ENCODE assay signal across 1 cellular context in genomic region chr1:11934295-11935039, GRCh38.
TF ChIP-seq lines count a peak whose summit lies in the region.

Gene PLOD1 (plus strand): TSS chr1:11934717. CDS start chr1:11934780, 63 bp downstream.

TF ChIP-seq in K562, 482 proteins besides CTCF, POLR2A, EP300 and RAD21 (continued from another document and continues in another):
- TF ChIP-seq ZNF518B (CRISPR knock-in tag; IDR thresholded peaks at IDR 0.05) (no peak), GMEB1 (CRISPR knock-in tag; IDR thresholded peaks at IDR 0.05) (no peak), ADNP (tag; IDR thresholded peaks at IDR 0.05) (no peak), DACH1 (IDR thresholded peaks at IDR 0.05; ENCODE audit: partially characterized antibody) (no peak), TFAP4 (CRISPR knock-in tag; IDR thresholded peaks at IDR 0.05; ENCODE audit: borderline replicate concordance) (peak; percentile 51; the same call in 1 of the 2 replicates), ZBTB9 (CRISPR knock-in tag; IDR thresholded peaks at IDR 0.05) (peak; percentile 28; the same call in 1 of the 2 replicates), HNRNPLL (IDR thresholded peaks at IDR 0.05; ENCODE audit: low read depth, low read length, poor library complexity, severe bottlenecking) (peak; percentile 82), CBFA2T2 (conservative IDR thresholded peaks at IDR 0.05) (no peak), ATF1 (CRISPR knock-in tag; IDR thresholded peaks at IDR 0.05) (no peak), ATF1 (tag; IDR thresholded peaks at IDR 0.05) (peak; percentile 58), GTF2B (IDR thresholded peaks at IDR 0.05; ENCODE audit: extremely low read depth, insufficient read length) (no peak), PML (IDR thresholded peaks at IDR 0.05; ENCODE audit: low read length) (peak; percentile 58; the same call in 1 of the 2 replicates), CHD2 (IDR thresholded peaks at IDR 0.05; ENCODE audit: low read depth, low read length) (0 out of 2 replicates have a peak, but pooled peaks have one; percentile 8), FOXJ3 (CRISPR knock-in tag; IDR thresholded peaks at IDR 0.05) (no peak), BRCA1 (IDR thresholded peaks at IDR 0.05) (no peak), BRCA1 (CRISPR knock-in tag; IDR thresholded peaks at IDR 0.05) (no peak), ZC3H11A (IDR thresholded peaks at IDR 0.05; ENCODE audit: low read depth, low read length) (no peak), ATF4 (CRISPR knock-in tag; IDR thresholded peaks at IDR 0.05) (0 out of 2 replicates have a peak, but pooled peaks have one; percentile 47), ZNF695 (CRISPR knock-in tag; IDR thresholded peaks at IDR 0.05) (0 out of 2 replicates have a peak, but pooled peaks have one; percentile 14), ATF6 (CRISPR knock-in tag; IDR thresholded peaks at IDR 0.05) (0 out of 2 replicates have a peak, but pooled peaks have one; percentile 59), HDGF (IDR thresholded peaks at IDR 0.05) (no peak; the same call in 1 of the 2 replicates), CCAR2 (IDR thresholded peaks at IDR 0.05; ENCODE audit: low read depth, low read length) (0 out of 2 replicates have a peak, but pooled peaks have one; percentile 16), FOS (IDR thresholded peaks at IDR 0.05; ENCODE audit: extremely low read depth, insufficient read length) (no peak), MAFG (tag; conservative IDR thresholded peaks at IDR 0.05) (no peak), TBL1XR1 (IDR thresholded peaks at IDR 0.05; ENCODE audit: low read length in 2 of 2) (no peak), ZNF431 (CRISPR knock-in tag; IDR thresholded peaks at IDR 0.05) (no peak), POLR2AphosphoS5 (IDR thresholded peaks at IDR 0.05; ENCODE audit: control insufficient read depth, insufficient read depth, low read depth, low read length) (peak; percentile 70), VEZF1 (CRISPR knock-in tag; IDR thresholded peaks at IDR 0.05) (peak; percentile 96), SAP30 (IDR thresholded peaks at IDR 0.05; ENCODE audit: borderline replicate concordance, insufficient read depth, low read depth, low read length, poor library complexity, severe bottlenecking) (peak; percentile 76), BCOR (IDR thresholded peaks at IDR 0.05) (no peak), BMI1 (IDR thresholded peaks at IDR 0.05; ENCODE audit: low read length) (no peak), RUNX1 (IDR thresholded peaks at IDR 0.05; ENCODE audit: low read depth) (no peak), ZBTB8A (IDR thresholded peaks at IDR 0.05; ENCODE audit: partially characterized antibody) (no peak)
- TF ChIP-seq, protein P1, sequence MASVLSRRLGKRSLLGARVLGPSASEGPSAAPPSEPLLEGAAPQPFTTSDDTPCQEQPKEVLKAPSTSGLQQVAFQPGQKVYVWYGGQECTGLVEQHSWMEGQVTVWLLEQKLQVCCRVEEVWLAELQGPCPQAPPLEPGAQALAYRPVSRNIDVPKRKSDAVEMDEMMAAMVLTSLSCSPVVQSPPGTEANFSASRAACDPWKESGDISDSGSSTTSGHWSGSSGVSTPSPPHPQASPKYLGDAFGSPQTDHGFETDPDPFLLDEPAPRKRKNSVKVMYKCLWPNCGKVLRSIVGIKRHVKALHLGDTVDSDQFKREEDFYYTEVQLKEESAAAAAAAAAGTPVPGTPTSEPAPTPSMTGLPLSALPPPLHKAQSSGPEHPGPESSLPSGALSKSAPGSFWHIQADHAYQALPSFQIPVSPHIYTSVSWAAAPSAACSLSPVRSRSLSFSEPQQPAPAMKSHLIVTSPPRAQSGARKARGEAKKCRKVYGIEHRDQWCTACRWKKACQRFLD (CRISPR knock-in tag; IDR thresholded peaks at IDR 0.05) = peak; percentile 86
- TF ChIP-seq, protein P2, sequence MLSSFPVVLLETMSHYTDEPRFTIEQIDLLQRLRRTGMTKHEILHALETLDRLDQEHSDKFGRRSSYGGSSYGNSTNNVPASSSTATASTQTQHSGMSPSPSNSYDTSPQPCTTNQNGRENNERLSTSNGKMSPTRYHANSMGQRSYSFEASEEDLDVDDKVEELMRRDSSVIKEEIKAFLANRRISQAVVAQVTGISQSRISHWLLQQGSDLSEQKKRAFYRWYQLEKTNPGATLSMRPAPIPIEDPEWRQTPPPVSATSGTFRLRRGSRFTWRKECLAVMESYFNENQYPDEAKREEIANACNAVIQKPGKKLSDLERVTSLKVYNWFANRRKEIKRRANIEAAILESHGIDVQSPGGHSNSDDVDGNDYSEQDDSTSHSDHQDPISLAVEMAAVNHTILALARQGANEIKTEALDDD (IDR thresholded peaks at IDR 0.05) = no peak
- TF ChIP-seq, protein P3, sequence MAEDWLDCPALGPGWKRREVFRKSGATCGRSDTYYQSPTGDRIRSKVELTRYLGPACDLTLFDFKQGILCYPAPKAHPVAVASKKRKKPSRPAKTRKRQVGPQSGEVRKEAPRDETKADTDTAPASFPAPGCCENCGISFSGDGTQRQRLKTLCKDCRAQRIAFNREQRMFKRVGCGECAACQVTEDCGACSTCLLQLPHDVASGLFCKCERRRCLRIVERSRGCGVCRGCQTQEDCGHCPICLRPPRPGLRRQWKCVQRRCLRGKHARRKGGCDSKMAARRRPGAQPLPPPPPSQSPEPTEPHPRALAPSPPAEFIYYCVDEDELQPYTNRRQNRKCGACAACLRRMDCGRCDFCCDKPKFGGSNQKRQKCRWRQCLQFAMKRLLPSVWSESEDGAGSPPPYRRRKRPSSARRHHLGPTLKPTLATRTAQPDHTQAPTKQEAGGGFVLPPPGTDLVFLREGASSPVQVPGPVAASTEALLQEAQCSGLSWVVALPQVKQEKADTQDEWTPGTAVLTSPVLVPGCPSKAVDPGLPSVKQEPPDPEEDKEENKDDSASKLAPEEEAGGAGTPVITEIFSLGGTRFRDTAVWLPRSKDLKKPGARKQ (CRISPR knock-in tag; IDR thresholded peaks at IDR 0.05) = no peak
- TF ChIP-seq, protein P4, sequence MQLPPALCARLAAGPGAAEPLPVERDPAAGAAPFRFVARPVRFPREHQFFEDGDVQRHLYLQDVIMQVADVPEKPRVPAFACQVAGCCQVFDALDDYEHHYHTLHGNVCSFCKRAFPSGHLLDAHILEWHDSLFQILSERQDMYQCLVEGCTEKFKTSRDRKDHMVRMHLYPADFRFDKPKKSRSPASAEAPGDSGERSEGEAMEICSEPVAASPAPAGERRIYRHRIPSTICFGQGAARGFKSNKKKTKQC (CRISPR knock-in tag; IDR thresholded peaks at IDR 0.05) = no peak; the same call in 1 of the 2 replicates
- TF ChIP-seq, protein P5, sequence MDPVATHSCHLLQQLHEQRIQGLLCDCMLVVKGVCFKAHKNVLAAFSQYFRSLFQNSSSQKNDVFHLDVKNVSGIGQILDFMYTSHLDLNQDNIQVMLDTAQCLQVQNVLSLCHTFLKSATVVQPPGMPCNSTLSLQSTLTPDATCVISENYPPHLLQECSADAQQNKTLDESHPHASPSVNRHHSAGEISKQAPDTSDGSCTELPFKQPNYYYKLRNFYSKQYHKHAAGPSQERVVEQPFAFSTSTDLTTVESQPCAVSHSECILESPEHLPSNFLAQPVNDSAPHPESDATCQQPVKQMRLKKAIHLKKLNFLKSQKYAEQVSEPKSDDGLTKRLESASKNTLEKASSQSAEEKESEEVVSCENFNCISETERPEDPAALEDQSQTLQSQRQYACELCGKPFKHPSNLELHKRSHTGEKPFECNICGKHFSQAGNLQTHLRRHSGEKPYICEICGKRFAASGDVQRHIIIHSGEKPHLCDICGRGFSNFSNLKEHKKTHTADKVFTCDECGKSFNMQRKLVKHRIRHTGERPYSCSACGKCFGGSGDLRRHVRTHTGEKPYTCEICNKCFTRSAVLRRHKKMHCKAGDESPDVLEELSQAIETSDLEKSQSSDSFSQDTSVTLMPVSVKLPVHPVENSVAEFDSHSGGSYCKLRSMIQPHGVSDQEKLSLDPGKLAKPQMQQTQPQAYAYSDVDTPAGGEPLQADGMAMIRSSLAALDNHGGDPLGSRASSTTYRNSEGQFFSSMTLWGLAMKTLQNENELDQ (CRISPR knock-in tag; IDR thresholded peaks at IDR 0.05; ENCODE audit: borderline replicate concordance) = no peak
